26 cellular contexts compared by ENCODE assay signal in genomic region chr20:4910951-4911350, GRCh38.
"Had no signal": no experiment of that assay in that cellular context is flagged by ENCODE, and none has a peak within 500 bp of the region (broad histone marks: within the 10 kb centered on the region; RNA-seq: fewer than 3 reads in every experiment).

No MANE protein-coding gene starts in this region.

- H3K27ac ChIP-seq: esophagus squamous epithelium, heart left ventricle, left lung, ovary, psoas muscle, skin epidermis, spleen, transverse colon, upper lobe of right lung, uterus had no signal

- H3K27ac Mint-ChIP-seq: nephron progenitor cell; stimulated activated memory B cell treated with anti-CD40 and anti-IgM and Interleukin-4, amounts not matched to agents 10 μg/mL and 1 μg/mL and 100 μg/mL, for 72 hours; stimulated activated naive CD8-positive, alpha-beta T cell treated with anti-CD3 and anti-CD28 coated beads, Interleukin-15, Interleukin-2, amounts not matched to agents 100 ng/mL and 50 ng/mL, for 24 hours had no signal

- H3K9me3 ChIP-seq: esophagus squamous epithelium, left lung, ovary, psoas muscle, spleen, transverse colon, upper lobe of right lung, uterus had no signal

- FAIRE-seq: frontal cortex, islet of Langerhans had no signal

- H3K4me1 Mint-ChIP-seq: nephron progenitor cell had no signal

- H3K4me3 ChIP-seq: esophagus squamous epithelium, heart left ventricle, left lung, ovary, psoas muscle, skin epidermis, spleen, transverse colon, upper lobe of right lung, uterus had no signal

- H3K4me3 Mint-ChIP-seq: effector memory CD8-positive, alpha-beta T cell; nephron progenitor cell; stimulated activated memory B cell treated with anti-CD40 and anti-IgM and Interleukin-4, amounts not matched to agents 10 μg/mL and 1 μg/mL and 100 μg/mL, for 72 hours; stimulated activated naive CD8-positive, alpha-beta T cell treated with anti-CD3 and anti-CD28 coated beads, Interleukin-15, Interleukin-2, amounts not matched to agents 100 ng/mL and 50 ng/mL, for 24 hours had no signal

- H3K27me3 ChIP-seq: esophagus squamous epithelium, heart left ventricle, left lung, ovary, spleen, transverse colon, upper lobe of right lung, uterus had no signal

- H3K27me3 Mint-ChIP-seq: effector memory CD8-positive, alpha-beta T cell; naive thymus-derived CD4-positive, alpha-beta T cell; stimulated activated memory B cell treated with anti-CD40 and anti-IgM and Interleukin-4, amounts not matched to agents 10 μg/mL and 1 μg/mL and 100 μg/mL, for 72 hours; stimulated activated naive CD8-positive, alpha-beta T cell treated with anti-CD3 and anti-CD28 coated beads, Interleukin-15, Interleukin-2, amounts not matched to agents 100 ng/mL and 50 ng/mL, for 24 hours had no signal

- ATAC-seq: effector memory CD8-positive, alpha-beta T cell; heart left ventricle; left cardiac atrium; left lung; naive thymus-derived CD4-positive, alpha-beta T cell; psoas muscle; right cardiac atrium; stimulated activated memory B cell treated with anti-CD40 and anti-IgM and Interleukin-4, amounts not matched to agents 10 μg/mL and 1 μg/mL and 100 μg/mL, for 72 hours; upper lobe of right lung had no signal

- DNase-seq: cortex of kidney; effector memory CD8-positive, alpha-beta T cell; erythroblast; esophagus squamous epithelium; heart left ventricle; hippocampal formation; left cardiac atrium; left lung; mesenchymal stem cell; midbrain; naive thymus-derived CD4-positive, alpha-beta T cell; nephron progenitor cell; occipital lobe; ovary; psoas muscle; right cardiac atrium; spleen; stimulated activated CD4-positive, alpha-beta T cell treated with anti-CD3 and anti-CD28 coated beads, Interleukin-4, amount 100 ng/mL, for 4 hours; transverse colon; upper lobe of right lung; uterus had no signal

- H3K9me3 Mint-ChIP-seq: effector memory CD8-positive, alpha-beta T cell; naive thymus-derived CD4-positive, alpha-beta T cell; stimulated activated memory B cell treated with anti-CD40 and anti-IgM and Interleukin-4, amounts not matched to agents 10 μg/mL and 1 μg/mL and 100 μg/mL, for 72 hours; stimulated activated naive CD8-positive, alpha-beta T cell treated with anti-CD3 and anti-CD28 coated beads, Interleukin-15, Interleukin-2, amounts not matched to agents 100 ng/mL and 50 ng/mL, for 24 hours had no signal

- H3K36me3 ChIP-seq: ovary, transverse colon, upper lobe of right lung, uterus had no signal

- H3K4me1 ChIP-seq: esophagus squamous epithelium, heart left ventricle, left lung, psoas muscle, transverse colon, upper lobe of right lung, uterus had no signal
